13 cellular contexts compared by ENCODE assay signal in the genomic region with DNA sequence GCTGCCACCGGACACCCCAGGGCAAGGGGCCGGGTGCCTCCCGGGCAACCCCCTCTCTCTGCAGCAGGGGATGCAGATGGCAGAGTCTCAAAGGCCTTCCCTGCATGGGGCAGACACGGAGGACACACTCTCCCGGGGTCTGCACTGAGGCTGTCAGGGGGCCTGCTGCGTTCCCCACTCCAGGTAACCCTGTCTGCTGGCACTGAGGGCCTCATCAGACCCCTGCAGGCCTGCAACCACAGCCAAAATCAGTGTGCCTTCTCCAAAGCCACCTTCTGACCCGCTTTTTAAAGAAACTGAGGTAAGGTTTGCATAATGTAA.
DNase-seq lines count a peak whose midpoint lies in the region; ATAC-seq and TF ChIP-seq lines count a peak whose summit lies in the region.
"Had no signal": no experiment of that assay in that cellular context is flagged by ENCODE, and none has a peak within 500 bp of the region (broad histone marks: within the 10 kb centered on the region; RNA-seq: fewer than 3 reads in every experiment).

No MANE protein-coding gene starts in this region.

- intact Hi-C loops in natural killer cell (cut with micrococcal nuclease), result loop anchor here (1.0 kb wide), 1 partner anchor 132 kb away; a partner anchor contains a TSS

- no peak for TF ChIP-seq CTCF in natural killer cell (IDR thresholded peaks at IDR 0.05)

- H3K36me3 Mint-ChIP-seq in natural killer cell treated with Interleukin-12 subunit alpha and Interleukin-12 subunit beta and Interleukin-15 and Interleukin-18, amount 100 ng/mL, for 72 hours, result no peaks in the 10 kb centered on the region
- H3K36me3 Mint-ChIP-seq in natural killer cell, result no peaks in the 10 kb centered on the region
- H3K36me3 Mint-ChIP-seq in activated T-helper 17 cell treated with anti-CD3 and anti-CD28 coated beads, Interleukin-2, amount 50 U/mL, for 72 hours (ENCODE audit: low read depth), result peaks cover 7% of the 10 kb centered on the region

- peak overlapping the region; percentile 68 for H3K4me3 Mint-ChIP-seq in natural killer cell treated with Interleukin-12 subunit alpha and Interleukin-12 subunit beta and Interleukin-15 and Interleukin-18, amount 100 ng/mL, for 72 hours
- no peak overlapping the region for H3K4me3 Mint-ChIP-seq in natural killer cell
- peak overlapping the region; percentile 79 for H3K4me3 Mint-ChIP-seq in activated T-helper 17 cell treated with anti-CD3 and anti-CD28 coated beads, Interleukin-2, amount 50 U/mL, for 72 hours

- peak in 1 of 2 donors; percentile 5 for ATAC-seq in natural killer cell treated with Interleukin-12 subunit alpha and Interleukin-12 subunit beta and Interleukin-15 and Interleukin-18, amount 100 ng/mL, for 72 hours
- ATAC-seq in natural killer cell, result no peak
- peak; percentile 20 for ATAC-seq in HG03097 (IDR thresholded peaks at IDR 0.05; ENCODE audit: low FRiP score, unreplicated experiment)
- ATAC-seq in activated T-helper 17 cell treated with anti-CD3 and anti-CD28 coated beads, Interleukin-2, amount 50 U/mL, for 72 hours (replicated peaks), result no peak

- H3K9me3 Mint-ChIP-seq in natural killer cell treated with Interleukin-12 subunit alpha and Interleukin-12 subunit beta and Interleukin-15 and Interleukin-18, amount 100 ng/mL, for 72 hours, result no peaks in the 10 kb centered on the region
- H3K9me3 Mint-ChIP-seq in natural killer cell, result no peaks in the 10 kb centered on the region
- H3K9me3 Mint-ChIP-seq in activated T-helper 17 cell treated with anti-CD3 and anti-CD28 coated beads, Interleukin-2, amount 50 U/mL, for 72 hours, result no peaks in the 10 kb centered on the region
- H3K9me3 Mint-ChIP-seq: activated CD4-positive, alpha-beta T cell treated with anti-CD3 and anti-CD28 coated beads, Interleukin-2, amount 10 ng/mL, durations not matched to agents 7 days and 5 days had no signal

- peaks cover 34 to 36% of the 10 kb centered on the region in 2 donors for H3K4me1 Mint-ChIP-seq in natural killer cell treated with Interleukin-12 subunit alpha and Interleukin-12 subunit beta and Interleukin-15 and Interleukin-18, amount 100 ng/mL, for 72 hours (ENCODE audit: low read depth in 2 of 2)
- H3K4me1 Mint-ChIP-seq in natural killer cell, result peaks cover 15 to 27% of the 10 kb centered on the region in 2 donors
- peaks cover 16% of the 10 kb centered on the region for H3K4me1 Mint-ChIP-seq in activated T-helper 17 cell treated with anti-CD3 and anti-CD28 coated beads, Interleukin-2, amount 50 U/mL, for 72 hours

- DNase-seq in natural killer cell treated with Interleukin-12 subunit alpha and Interleukin-12 subunit beta and Interleukin-15 and Interleukin-18, amount 100 ng/mL, for 72 hours (ENCODE audit: low spot score), result no peak
- DNase-seq in natural killer cell (no peak), COR-L47 (lab: John Stamatoyannopoulos, UW) (no peak), foreskin melanocyte (no peak), activated gamma-delta T cell (lab: John Stamatoyannopoulos, UW) (no peak), NCI-H2107 treated with DMSO at 0.1 percent for 48 hours (lab: John Stamatoyannopoulos, UW; ENCODE audit: unreplicated experiment) (no peak)
- DNase-seq: DMS79, NCI-H1105 treated with DMSO at 0.1 percent for 48 hours, NCI-H2081 treated with DMSO at 0.1 percent for 48 hours, NCI-H510A had no signal

- peak overlapping the region; percentile 86 to 87 for H3K27ac Mint-ChIP-seq in natural killer cell treated with Interleukin-12 subunit alpha and Interleukin-12 subunit beta and Interleukin-15 and Interleukin-18, amount 100 ng/mL, for 72 hours
- H3K27ac Mint-ChIP-seq in natural killer cell, result no peak overlapping the region
- peak overlapping the region; percentile 26 for H3K27ac Mint-ChIP-seq in activated T-helper 17 cell treated with anti-CD3 and anti-CD28 coated beads, Interleukin-2, amount 50 U/mL, for 72 hours
- H3K27ac Mint-ChIP-seq: activated CD4-positive, alpha-beta T cell treated with anti-CD3 and anti-CD28 coated beads, Interleukin-2, amount 10 ng/mL, durations not matched to agents 7 days and 5 days had no signal

- no peaks in the 10 kb centered on the region for H3K27me3 Mint-ChIP-seq in natural killer cell treated with Interleukin-12 subunit alpha and Interleukin-12 subunit beta and Interleukin-15 and Interleukin-18, amount 100 ng/mL, for 72 hours
- H3K27me3 Mint-ChIP-seq in natural killer cell (ENCODE audit: low read depth in 2 of 2), result peaks cover 12 to 18% of the 10 kb centered on the region in 2 donors
- no peaks in the 10 kb centered on the region for H3K27me3 Mint-ChIP-seq in activated T-helper 17 cell treated with anti-CD3 and anti-CD28 coated beads, Interleukin-2, amount 50 U/mL, for 72 hours

Comparison
In these comparisons a context has a peak if more than half of its experiments do, and no peak if none do; other contexts are left out.
1. H3K27ac Mint-ChIP-seq: peak in natural killer cell treated with Interleukin-12 subunit alpha and Interleukin-12 subunit beta and Interleukin-15 and Interleukin-18, amount 100 ng/mL, for 72 hours (2 of 2) and activated T-helper 17 cell treated with anti-CD3 and anti-CD28 coated beads, Interleukin-2, amount 50 U/mL, for 72 hours (single experiment); none in natural killer cell (0 of 2).